ENCODE assay signal across 8 cellular contexts in genomic region chr14:22929104-22929847, GRCh38. TPM values are rescaled to one million over a fixed set of nuclear protein-coding genes. Genes with fewer than 3 reads are reported as not detected.
DNase-seq lines count a peak whose midpoint lies in the region; ATAC-seq lines count a peak whose summit lies in the region.

TSS of gene PRMT5 (minus strand) at chr14:22929376. CDS start at chr14:22929361, 15 bp downstream.

- DNase-seq in Caki2 (ENCODE audit: low read depth): peak; percentile 98
- peak; percentile 77 to 99 (median 98) for DNase-seq in HUDEP-2 (lab: John Stamatoyannopoulos, UW; ENCODE audit: unreplicated experiment in 76 of 76)
- peak; percentile 99 for DNase-seq in NOMO-1 treated with dmso at 0.1 percent for 144 hours (lab: John Stamatoyannopoulos, UW; ENCODE audit: unreplicated experiment)
- DNase-seq in activated CD8-positive, alpha-beta memory T cell treated with anti-CD3 and anti-CD28 coated beads for 48 hours (ENCODE audit: low read depth in 2 of 3, low spot score in 2 of 3): peak; percentile 90 to 100 (median 99)
- peak; percentile 98 to 100 for DNase-seq in memory B cell (ENCODE audit: low spot score in 2 of 2)
- peak; percentile 95 for DNase-seq in stimulated activated CD8-positive, alpha-beta memory T cell treated with anti-CD3 and anti-CD28 coated beads, Interleukin-12 subunit alpha, Interleukin-12 subunit beta, amount 100 ng/mL, for 24 hours (ENCODE audit: extremely low read depth)

- H3K27me3 Mint-ChIP-seq in memory B cell: no peaks in the 10 kb centered on the region

- peaks cover 17% of the 10 kb centered on the region for H3K4me1 Mint-ChIP-seq in memory B cell

- H3K36me3 Mint-ChIP-seq in memory B cell: peaks cover 8% of the 10 kb centered on the region

- H3K27me3 ChIP-seq in endocrine pancreas (ENCODE audit: control insufficient read depth, insufficient read depth, low read length): no peaks in the 10 kb centered on the region

- peaks cover 6% of the 10 kb centered on the region for H3K4me1 ChIP-seq in endocrine pancreas (ENCODE audit: control insufficient read depth, insufficient read depth, low read length)

- peak within 1 kb of the TSS; percentile 90 for H3K9ac ChIP-seq in endocrine pancreas (ENCODE audit: control insufficient read depth, insufficient read depth, low read length)

- no peaks in the 10 kb centered on the region for H3K9me3 ChIP-seq in endocrine pancreas (ENCODE audit: control insufficient read depth, low read length)

- no peak within 1 kb of the TSS for H3K27ac Mint-ChIP-seq in memory B cell

- no peak within 1 kb of the TSS for H3K4me3 Mint-ChIP-seq in memory B cell

- in situ Hi-C loops in Caki2 (cut with HindIII; ENCODE audit: low pct_unique_long_range_greater_than_20kb, low sequenced_read_pairs): no loop called here

- ATAC-seq in GM21390 (IDR thresholded peaks at IDR 0.05; ENCODE audit: unreplicated experiment) (peak; percentile 89), memory B cell (ENCODE audit: low read depth) (peak; percentile 85)

- peak within 1 kb of the TSS; percentile 95 for H3K4me3 ChIP-seq in endocrine pancreas (ENCODE audit: control insufficient read depth, insufficient read depth, low read length)

- no peaks in the 10 kb centered on the region for H3K9me3 Mint-ChIP-seq in memory B cell

- H3K36me3 ChIP-seq in endocrine pancreas (ENCODE audit: control insufficient read depth, insufficient read depth, low read length): no peaks in the 10 kb centered on the region

RNA-seq across cellular contexts. Expression of gene PRMT5, which starts in this region (rescaled TPM):
- 92.8 and 171 TPM in 2 replicates for total RNA-seq in Caki2 (2014; rRNA removed; shearing (Covaris generic); ENCODE audit: low replicate concordance)

Comparison
In these comparisons a context has a peak if more than half of its experiments do, and no peak if none do; other contexts are left out.
1. Peak in every context shown above with its lines: DNase-seq, ATAC-seq and H3K4me3 ChIP-seq.